In genomic region chr13:101144808-101145419, GRCh38 we compare ENCODE assay signal across 8 cellular contexts.
DNase-seq lines count a peak whose midpoint lies in the region; ATAC-seq, FAIRE-seq and TF ChIP-seq lines count a peak whose summit lies in the region.

No MANE protein-coding gene starts in this region.

- peak; percentile 38 to 55 for DNase-seq in NCI-H2081 (lab: John Stamatoyannopoulos, UW)
- no peak for DNase-seq in NCI-H2081 treated with DMSO at 0.1 percent for 48 hours (lab: John Stamatoyannopoulos, UW)
- DNase-seq in midbrain (lab: John Stamatoyannopoulos, UW): peak; percentile 68
- DNase-seq in GM12891 (ENCODE audit: insufficient read length, low spot score): no peak

- no peak overlapping the region for H2AFZ ChIP-seq in OCI-LY1 (ENCODE audit: low read length)

- H3K9me2 ChIP-seq in OCI-LY1 (ENCODE audit: low read depth, low read length): no peaks in the 10 kb centered on the region

- ATAC-seq in GM19328 (IDR thresholded peaks at IDR 0.05; ENCODE audit: unreplicated experiment) (peak; percentile 58), HG03469 (IDR thresholded peaks at IDR 0.05; ENCODE audit: unreplicated experiment) (peak; percentile 74)

- H3F3A ChIP-seq in OCI-LY1 (ENCODE audit: insufficient read depth, low read length): no peaks in the 10 kb centered on the region

- peak; percentile 79 for TF ChIP-seq CTCF in OCI-LY1 (IDR thresholded peaks at IDR 0.05; ENCODE audit: low read length)

- no peaks in the 10 kb centered on the region for H3K36me3 ChIP-seq in OCI-LY1 (ENCODE audit: insufficient read depth, low read length)

- H3K9me3 ChIP-seq in OCI-LY1 (ENCODE audit: low read length): no peaks in the 10 kb centered on the region

- H3K79me2 ChIP-seq in OCI-LY1 (ENCODE audit: insufficient read depth, low read length): no peaks in the 10 kb centered on the region

- H3K9ac ChIP-seq in OCI-LY1 (ENCODE audit: low read length): no peak overlapping the region

- no peak for TF ChIP-seq POLR2A in GM12891 (IDR thresholded peaks at IDR 0.05; ENCODE audit: low read depth, low read length)

- H3K4me3 ChIP-seq in OCI-LY1 (ENCODE audit: low read depth, low read length, poor library complexity, severe bottlenecking): no peak overlapping the region

- no peaks in the 10 kb centered on the region for H4K20me1 ChIP-seq in OCI-LY1 (ENCODE audit: insufficient read depth, low read length)

- no peak overlapping the region for H3K27ac ChIP-seq in OCI-LY1 (ENCODE audit: low read depth, low read length, poor library complexity, severe bottlenecking)

- FAIRE-seq in colon (lab: Jason Lieb, UNC): peak; percentile 90
- FAIRE-seq in GM12891 (lab: Jason Lieb, UNC): no peak

- H3K27me3 ChIP-seq in OCI-LY1 (ENCODE audit: insufficient read depth, low read length): peaks cover 4% of the 10 kb centered on the region; the same call in 1 of the 2 replicates

- no peak overlapping the region for H3K4me2 ChIP-seq in OCI-LY1 (ENCODE audit: low read length)

- H3K4me1 ChIP-seq in OCI-LY1 (ENCODE audit: insufficient read depth, low read length, severe bottlenecking): no peaks in the 10 kb centered on the region

TF ChIP-seq in GM12891, 5 proteins besides CTCF, POLR2A, EP300 and RAD21:
- TF ChIP-seq POLR2AphosphoS5 (IDR thresholded peaks at IDR 0.05; ENCODE audit: low read depth, low read length): no peak
- TF ChIP-seq SPI1 (IDR thresholded peaks at IDR 0.05; ENCODE audit: low read depth, low read length): no peak
- no peak for TF ChIP-seq POU2F2 (IDR thresholded peaks at IDR 0.05; ENCODE audit: low read depth, low read length)
- no peak for TF ChIP-seq PAX5 (IDR thresholded peaks at IDR 0.05; ENCODE audit: insufficient read depth, low read length, severe bottlenecking)
- no peak for TF ChIP-seq TAF1 (IDR thresholded peaks at IDR 0.05; ENCODE audit: low read depth, low read length)

Comparison
In these comparisons a context has a peak if more than half of its experiments do, and no peak if none do; other contexts are left out.
1. DNase-seq: peak in NCI-H2081 (2 of 2) and midbrain (single experiment); none in NCI-H2081 treated with DMSO at 0.1 percent for 48 hours (single experiment) and GM12891 (single experiment).